22 cellular contexts compared by ENCODE assay signal in the genomic region with DNA sequence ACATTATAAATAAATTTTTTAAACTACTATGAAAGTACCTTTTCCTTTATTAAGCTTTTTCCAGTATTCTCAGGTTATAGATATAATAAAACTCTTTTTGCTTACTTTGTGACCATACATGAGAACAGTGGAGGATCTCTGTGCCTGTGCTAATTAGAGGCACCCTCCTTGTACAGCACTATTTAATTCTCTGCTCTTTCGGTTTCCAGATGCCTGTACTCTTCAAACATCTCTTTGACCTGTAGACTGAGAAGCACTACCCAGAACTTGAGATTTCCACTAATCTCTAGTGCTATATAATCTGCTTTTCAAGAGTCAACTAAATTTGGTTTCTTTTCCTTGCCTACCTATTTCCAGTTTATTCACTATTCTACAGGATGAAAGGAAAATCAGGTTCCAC.
"Had no signal": no experiment of that assay in that cellular context is flagged by ENCODE, and none has a peak within 500 bp of the region (broad histone marks: within the 10 kb centered on the region; RNA-seq: fewer than 3 reads in every experiment).

No MANE protein-coding gene starts in this region.

- H3K4me1 Mint-ChIP-seq: naive thymus-derived CD8-positive, alpha-beta T cell; nephron progenitor cell; stimulated activated effector memory CD8-positive, alpha-beta T cell treated with anti-CD3 and anti-CD28 coated beads, Interleukin-12 subunit alpha, Interleukin-12 subunit beta, amount 100 ng/mL, for 72 hours had no signal

- H3K27ac Mint-ChIP-seq: effector memory CD8-positive, alpha-beta T cell; naive thymus-derived CD8-positive, alpha-beta T cell; nephron progenitor cell; stimulated activated effector memory CD8-positive, alpha-beta T cell treated with anti-CD3 and anti-CD28 coated beads, Interleukin-12 subunit alpha, Interleukin-12 subunit beta, amount 100 ng/mL, for 72 hours; type B pancreatic cell had no signal

- H3K27me3 Mint-ChIP-seq: effector memory CD8-positive, alpha-beta T cell; type B pancreatic cell had no signal

- H3K4me3 Mint-ChIP-seq: effector memory CD8-positive, alpha-beta T cell; naive thymus-derived CD8-positive, alpha-beta T cell; nephron progenitor cell; stimulated activated effector memory CD8-positive, alpha-beta T cell treated with anti-CD3 and anti-CD28 coated beads, Interleukin-12 subunit alpha, Interleukin-12 subunit beta, amount 100 ng/mL, for 72 hours; type B pancreatic cell had no signal

- H3K36me3 Mint-ChIP-seq: naive thymus-derived CD8-positive, alpha-beta T cell; stimulated activated effector memory CD8-positive, alpha-beta T cell treated with anti-CD3 and anti-CD28 coated beads, Interleukin-12 subunit alpha, Interleukin-12 subunit beta, amount 100 ng/mL, for 72 hours had no signal

- DNase-seq: cortex of kidney; effector memory CD8-positive, alpha-beta T cell; erythroblast; esophagus squamous epithelium; gastrocnemius medialis; head of caudate nucleus; left ventricle myocardium superior; lower lobe of right lung; naive thymus-derived CD8-positive, alpha-beta T cell; nephron progenitor cell; nucleus accumbens; posterior cingulate gyrus; psoas muscle; right cardiac atrium; sigmoid colon; stimulated activated CD4-positive, alpha-beta T cell treated with anti-CD3 and anti-CD28 coated beads, Interleukin-2, amount 100 ng/mL, for 24 hours; stimulated activated CD4-positive, alpha-beta T cell treated with anti-CD3 and anti-CD28 coated beads, Interleukin-4, amount 100 ng/mL, for 24 hours; stimulated activated naive CD4-positive, alpha-beta T cell treated with Interleukin-2 at 50 U/mL for 16 hours; stomach; tibial artery had no signal

- H3K4me3 ChIP-seq: esophagus squamous epithelium, gastrocnemius medialis, lower lobe of right lung, psoas muscle, sigmoid colon, stomach, tibial artery had no signal

- H3K9me3 ChIP-seq: esophagus squamous epithelium, gastrocnemius medialis, psoas muscle, sigmoid colon, tibial artery had no signal

- H3K27ac ChIP-seq: esophagus squamous epithelium, gastrocnemius medialis, lower lobe of right lung, psoas muscle, sigmoid colon, stomach, tibial artery had no signal

- H3K4me1 ChIP-seq: esophagus squamous epithelium, lower lobe of right lung, psoas muscle, sigmoid colon, tibial artery had no signal

- H3K36me3 ChIP-seq: esophagus squamous epithelium, gastrocnemius medialis, lower lobe of right lung, sigmoid colon, stomach, tibial artery had no signal

- H3K27me3 ChIP-seq: esophagus squamous epithelium, gastrocnemius medialis, sigmoid colon, stomach, tibial artery had no signal

- ATAC-seq: effector memory CD8-positive, alpha-beta T cell; gastrocnemius medialis; left ventricle myocardium superior; lower lobe of right lung; naive thymus-derived CD8-positive, alpha-beta T cell; psoas muscle; right cardiac atrium; stimulated activated effector memory CD8-positive, alpha-beta T cell treated with anti-CD3 and anti-CD28 coated beads, Interleukin-12 subunit alpha, Interleukin-12 subunit beta, amount 100 ng/mL, for 72 hours had no signal
